In genomic region chrX:23332101-23332887, GRCh38 we compare ENCODE assay signal across 8 cellular contexts. TPM values are rescaled to one million over a fixed set of nuclear protein-coding genes. Genes with fewer than 3 reads are reported as not detected.
DNase-seq lines count a peak whose midpoint lies in the region; ATAC-seq and TF ChIP-seq lines count a peak whose summit lies in the region.
"Had no signal": no experiment of that assay in that cellular context is flagged by ENCODE, and none has a peak within 500 bp of the region (broad histone marks: within the 10 kb centered on the region; RNA-seq: fewer than 3 reads in every experiment).

No MANE protein-coding gene starts in this region.

- H3K27ac ChIP-seq in smooth muscle cell (ENCODE audit: low read depth) (no peak overlapping the region), upper lobe of right lung (no peak overlapping the region)

- 4% methylated on average over 42 of the region's 42 CpGs for WGBS in smooth muscle cell (ENCODE audit: low lambda C conversion rate)

- no peak for TF ChIP-seq CTCF in GM13976 (IDR thresholded peaks at IDR 0.05; ENCODE audit: borderline replicate concordance, control extremely low read depth, extremely low read depth, insufficient read depth, missing control alignments)
- TF ChIP-seq CTCF in smooth muscle cell (IDR thresholded peaks at IDR 0.05; ENCODE audit: borderline replicate concordance, insufficient read depth, poor library complexity, severe bottlenecking): no peak
- TF ChIP-seq CTCF in upper lobe of right lung (IDR thresholded peaks at IDR 0.05): no peak

- intact Hi-C loops in upper lobe of right lung (cut with DNase I): no loop called here

- H3K4me3 ChIP-seq in iPS-15b (ENCODE audit: low read depth, low read length) (peak overlapping the region; percentile 71), smooth muscle cell (peak overlapping the region; percentile 46), upper lobe of right lung (no peak overlapping the region)

- peaks cover 45% of the 10 kb centered on the region for H3K27me3 ChIP-seq in iPS-15b (ENCODE audit: control insufficient read depth, insufficient read depth, low read length)
- H3K27me3 ChIP-seq in smooth muscle cell (ENCODE audit: low read depth): peaks cover 87% of the 10 kb centered on the region
- peaks cover 14% of the 10 kb centered on the region for H3K27me3 ChIP-seq in upper lobe of right lung

- H3K9ac ChIP-seq in iPS-15b (ENCODE audit: low read depth, low read length) (peak overlapping the region; percentile 49), smooth muscle cell (ENCODE audit: low read depth) (no peak overlapping the region)

- no peak for ATAC-seq in upper lobe of right lung

- peaks cover 4% of the 10 kb centered on the region for H3K4me1 ChIP-seq in iPS-15b (ENCODE audit: control insufficient read depth, insufficient read depth, low read length)
- peaks cover 14% of the 10 kb centered on the region for H3K4me1 ChIP-seq in smooth muscle cell (ENCODE audit: low read depth)
- no peaks in the 10 kb centered on the region for H3K4me1 ChIP-seq in upper lobe of right lung

- DNase-seq in GM13976 (ENCODE audit: low spot score) (peak; percentile 17), NCI-H748 (lab: John Stamatoyannopoulos, UW; ENCODE audit: unreplicated experiment) (peak; percentile 73), smooth muscle cell (lab: John Stamatoyannopoulos, UW; ENCODE audit: unreplicated experiment) (no peak), AG08395 (ENCODE audit: low spot score) (no peak), upper lobe of right lung (no peak), SIG-M5 treated with dmso at 0.1 percent for 504 hours (lab: John Stamatoyannopoulos, UW; ENCODE audit: unreplicated experiment) (no peak)
- DNase-seq: activated naive CD4-positive, alpha-beta T cell treated with Interleukin-2 at 50 U/mL for 16 hours had no signal

- no peaks in the 10 kb centered on the region for H4K20me1 ChIP-seq in smooth muscle cell (ENCODE audit: low read depth)

- peak overlapping the region; percentile 85 for H3K4me2 ChIP-seq in smooth muscle cell

- in situ Hi-C loops in GM13976 (cut with MboI; ENCODE audit: low sequenced_read_pairs, unreplicated experiment): no loop called here

- H3K9me3 ChIP-seq in iPS-15b (ENCODE audit: control insufficient read depth, insufficient read depth, low read length) (no peaks in the 10 kb centered on the region), smooth muscle cell (replicated peaks; ENCODE audit: low read depth) (no peaks in the 10 kb centered on the region), upper lobe of right lung (no peaks in the 10 kb centered on the region)

- H3K36me3 ChIP-seq in iPS-15b (ENCODE audit: control insufficient read depth, insufficient read depth, low read length) (no peaks in the 10 kb centered on the region), smooth muscle cell (ENCODE audit: low read depth) (no peaks in the 10 kb centered on the region), upper lobe of right lung (no peaks in the 10 kb centered on the region)

- no peaks in the 10 kb centered on the region for H3K79me2 ChIP-seq in smooth muscle cell (ENCODE audit: low read depth)

- no peaks in the 10 kb centered on the region for H3F3A ChIP-seq in smooth muscle cell (ENCODE audit: low read depth)

- H2AFZ ChIP-seq in smooth muscle cell (ENCODE audit: low read depth): no peak overlapping the region

RNA-seq across cellular contexts. Expression of gene PTCHD1, which starts 2.4 kb away (rescaled TPM):
- 0.40 and 0.58 TPM in 2 replicates for total RNA-seq in smooth muscle cell
- polyA plus RNA-seq in smooth muscle cell: 0.87 and 1.1 TPM in 2 replicates
- 0.20 TPM for total RNA-seq in upper lobe of right lung

Comparison
In these comparisons a context has a peak if more than half of its experiments do, and no peak if none do; other contexts are left out.
1. DNase-seq: peak in GM13976 (single experiment) and NCI-H748 (single experiment); none in smooth muscle cell (single experiment), AG08395 (single experiment), upper lobe of right lung (single experiment) and SIG-M5 treated with dmso at 0.1 percent for 504 hours (single experiment).